1 cellular context compared by ENCODE assay signal in genomic region chr3:10527295-10528016, GRCh38.
A peak's percentile ranks its signal among the peaks of the same experiment; 100 is the strongest.
TF ChIP-seq lines count a peak whose summit lies in the region.

No MANE protein-coding gene starts in this region.

TF ChIP-seq in K562, 482 proteins besides CTCF, POLR2A, EP300 and RAD21:
- TF ChIP-seq ARID3B (CRISPR knock-in tag; IDR thresholded peaks at IDR 0.05; ENCODE audit: borderline replicate concordance), result no peak
- peak; percentile 12 for TF ChIP-seq RBM25 (IDR thresholded peaks at IDR 0.05; ENCODE audit: low read depth, low read length, severe bottlenecking)
